Comparison of ENCODE assay signal across 20 cellular contexts in the genomic region with DNA sequence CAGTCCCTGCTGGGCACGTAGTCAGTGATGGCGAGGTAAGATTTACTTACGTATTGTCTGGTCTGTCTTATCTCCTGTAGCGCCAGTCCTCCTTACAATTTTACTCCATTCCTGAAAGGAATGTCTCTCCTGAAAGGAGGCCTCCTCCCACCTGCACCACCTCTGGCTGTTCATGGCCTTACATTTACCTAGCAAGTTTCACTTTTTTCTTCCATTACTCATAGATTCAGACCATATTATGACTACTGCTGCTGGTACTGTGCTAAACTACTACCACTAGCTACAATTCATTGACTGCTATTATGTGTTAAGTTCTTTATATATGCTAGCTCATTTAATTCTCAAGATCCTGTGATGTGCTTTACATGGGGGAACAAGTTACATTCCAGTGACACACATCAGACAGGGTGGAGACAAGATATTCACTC.
"Had no signal": no experiment of that assay in that cellular context is flagged by ENCODE, and none has a peak within 500 bp of the region (broad histone marks: within the 10 kb centered on the region; RNA-seq: fewer than 3 reads in every experiment).

No MANE protein-coding gene starts in this region.

- H3K27ac ChIP-seq: colonic mucosa, left ventricle myocardium inferior, suprapubic skin had no signal

- H3K4me1 ChIP-seq: colonic mucosa, left ventricle myocardium inferior, suprapubic skin had no signal

- DNase-seq: activated B cell treated with CpG ODN at 0.5 μM for 24 hours; activated CD4-positive, alpha-beta T cell treated with anti-CD3 and anti-CD28 coated beads for 48 hours; activated CD8-positive, alpha-beta T cell treated with anti-CD3 and anti-CD28 coated beads for 36 hours; activated gamma-delta T cell; activated T-cell treated with anti-CD3 and anti-CD28 coated beads, Interleukin-2, amount 50 U/mL, for 48 hours; amniotic stem cell; central memory CD4-positive, alpha-beta T cell; colonic mucosa; foreskin melanocyte; left ventricle myocardium inferior; nucleus accumbens; posterior cingulate gyrus; right cardiac atrium; small intestine; stimulated activated naive CD8-positive, alpha-beta T cell treated with anti-CD3 and anti-CD28 coated beads, Interleukin-15, Interleukin-2, amounts not matched to agents 100 U/mL and 50 U/mL, for 24 hours; T-helper 17 cell had no signal

- ATAC-seq: activated CD8-positive, alpha-beta T cell treated with anti-CD3 and anti-CD28 coated beads for 36 hours; natural killer cell treated with Interleukin-12 subunit alpha and Interleukin-12 subunit beta and Interleukin-15 and Interleukin-18, amount 100 ng/mL, for 72 hours; right cardiac atrium; stimulated activated naive CD8-positive, alpha-beta T cell treated with anti-CD3 and anti-CD28 coated beads, Interleukin-15, Interleukin-2, amounts not matched to agents 100 U/mL and 50 U/mL, for 24 hours; T-helper 17 cell had no signal

- H3K27ac Mint-ChIP-seq: activated B cell treated with CpG ODN at 0.5 μM for 24 hours; activated CD8-positive, alpha-beta T cell treated with anti-CD3 and anti-CD28 coated beads for 36 hours; activated naive CD8-positive, alpha-beta T cell; natural killer cell treated with Interleukin-12 subunit alpha and Interleukin-12 subunit beta and Interleukin-15 and Interleukin-18, amount 100 ng/mL, for 72 hours; T-helper 17 cell had no signal

- FAIRE-seq: islet of Langerhans, small intestine had no signal

- H3K9me3 Mint-ChIP-seq: activated CD8-positive, alpha-beta T cell treated with anti-CD3 and anti-CD28 coated beads for 36 hours had no signal

- H3K27me3 ChIP-seq: colonic mucosa, suprapubic skin had no signal

- H3K36me3 Mint-ChIP-seq: activated naive CD8-positive, alpha-beta T cell had no signal

- H3K36me3 ChIP-seq: colonic mucosa, left ventricle myocardium inferior, suprapubic skin had no signal

- H3K27me3 Mint-ChIP-seq: activated B cell treated with CpG ODN at 0.5 μM for 24 hours; natural killer cell treated with Interleukin-12 subunit alpha and Interleukin-12 subunit beta and Interleukin-15 and Interleukin-18, amount 100 ng/mL, for 72 hours had no signal

- H3K4me3 Mint-ChIP-seq: activated B cell treated with CpG ODN at 0.5 μM for 24 hours; activated CD8-positive, alpha-beta T cell treated with anti-CD3 and anti-CD28 coated beads for 36 hours; activated naive CD8-positive, alpha-beta T cell; natural killer cell treated with Interleukin-12 subunit alpha and Interleukin-12 subunit beta and Interleukin-15 and Interleukin-18, amount 100 ng/mL, for 72 hours; T-helper 17 cell had no signal

- H3K9me3 ChIP-seq: colonic mucosa, suprapubic skin had no signal

- H3K4me3 ChIP-seq: colonic mucosa, left ventricle myocardium inferior, suprapubic skin had no signal

- H3K4me1 Mint-ChIP-seq: activated B cell treated with CpG ODN at 0.5 μM for 24 hours, T-helper 17 cell had no signal
